ENCODE assay signal across 1 cellular context in the genomic region with DNA sequence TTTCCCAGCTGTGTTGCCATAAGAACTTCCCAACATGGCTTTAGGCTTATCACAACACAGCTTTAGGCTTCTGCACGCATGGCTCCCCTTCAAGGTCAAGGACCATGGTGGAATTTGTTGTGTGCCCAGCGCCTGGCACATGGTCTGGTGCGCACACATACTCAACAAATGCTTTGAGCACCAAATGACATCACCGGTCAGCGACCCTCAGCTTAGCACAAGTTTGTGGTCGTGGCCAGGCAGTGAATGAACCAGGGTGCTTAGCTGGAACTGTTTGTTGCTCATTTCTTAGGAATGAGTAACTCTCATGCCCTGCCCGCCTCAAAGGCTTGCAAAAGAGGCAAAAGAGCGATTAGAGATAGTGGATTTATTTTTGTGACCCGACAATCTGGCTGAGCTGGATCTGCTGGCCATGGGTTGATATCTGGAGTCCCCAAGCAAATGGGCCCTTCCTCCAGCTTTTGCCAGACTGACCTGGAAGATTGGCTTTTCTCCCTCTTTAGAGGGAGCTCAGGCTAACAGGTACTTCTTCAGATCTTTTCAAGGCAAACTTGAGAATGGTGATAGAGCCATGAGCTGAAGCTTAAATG.
TF ChIP-seq lines count a peak whose summit lies in the region.

No MANE protein-coding gene starts in this region.

TF ChIP-seq in endothelial cell of umbilical vein, 7 proteins besides CTCF, POLR2A, EP300 and RAD21 (continued from another document):
- TF ChIP-seq, protein P1, sequence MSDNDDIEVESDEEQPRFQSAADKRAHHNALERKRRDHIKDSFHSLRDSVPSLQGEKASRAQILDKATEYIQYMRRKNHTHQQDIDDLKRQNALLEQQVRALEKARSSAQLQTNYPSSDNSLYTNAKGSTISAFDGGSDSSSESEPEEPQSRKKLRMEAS (IDR thresholded peaks at IDR 0.05; ENCODE audit: insufficient read depth, insufficient read length), result peak; percentile 18
- TF ChIP-seq FOS (IDR thresholded peaks at IDR 0.05; ENCODE audit: borderline replicate concordance, insufficient read depth, low read length) (peak; percentile 61), MYC (IDR thresholded peaks at IDR 0.05; ENCODE audit: low read depth, low read length) (peak; percentile 56), JUN (IDR thresholded peaks at IDR 0.05; ENCODE audit: borderline replicate concordance, insufficient read depth, insufficient read length, low read depth) (no peak), GATA2 (IDR thresholded peaks at IDR 0.05; ENCODE audit: insufficient read depth, insufficient read length, low read depth, low read length) (peak; percentile 76)
